ENCODE assay signal across 12 cellular contexts in genomic region chr1:208239518-208240381, GRCh38. TPM values are rescaled to one million over a fixed set of nuclear protein-coding genes. Genes with fewer than 3 reads are reported as not detected.
DNase-seq lines count a peak whose midpoint lies in the region; ATAC-seq and TF ChIP-seq lines count a peak whose summit lies in the region.
"Had no signal": no experiment of that assay in that cellular context is flagged by ENCODE, and none has a peak within 500 bp of the region (broad histone marks: within the 10 kb centered on the region; RNA-seq: fewer than 3 reads in every experiment).

No MANE protein-coding gene starts in this region.

- H3K9me3 ChIP-seq in heart right ventricle (no peaks in the 10 kb centered on the region), esophagus (ENCODE audit: control insufficient read depth in 2 of 2, insufficient read depth in 1 of 2, low read depth in 1 of 2, low read length in 1 of 2) (no peaks in the 10 kb centered on the region), uterus (no peaks in the 10 kb centered on the region)
- H3K9me3 ChIP-seq in naive thymus-derived CD4-positive, alpha-beta T cell (ENCODE audit: control insufficient read depth in 2 of 3, low read length in 3 of 3), result no peaks in the 10 kb centered on the region
- H3K9me3 ChIP-seq: tibial nerve had no signal

- TF ChIP-seq POLR2A in uterus (IDR thresholded peaks at IDR 0.05), result no peak

- peak overlapping the region; percentile 90 to 94 (median 93) for H3K4me3 Mint-ChIP-seq in nephron
- H3K4me3 Mint-ChIP-seq in naive thymus-derived CD4-positive, alpha-beta T cell, result no peak overlapping the region
- H3K4me3 Mint-ChIP-seq: B cell had no signal

- 78 to 83% methylated on average over 10 of the region's 10 CpGs for WGBS in heart right ventricle, 2 donors
- 55 to 59% methylated on average over 10 of the region's 10 CpGs for WGBS in esophagus, 2 donors

- H3K36me3 ChIP-seq in heart right ventricle, result peaks cover 0 to 17% (median 0%) of the 10 kb centered on the region in 9 donors
- H3K36me3 ChIP-seq in esophagus (ENCODE audit: control insufficient read depth in 2 of 2, insufficient read depth in 2 of 2, low read length in 1 of 2), result no peaks in the 10 kb centered on the region
- H3K36me3 ChIP-seq in uterus, result no peaks in the 10 kb centered on the region
- H3K36me3 ChIP-seq in naive thymus-derived CD4-positive, alpha-beta T cell (ENCODE audit: control insufficient read depth in 2 of 3, insufficient read depth in 3 of 3, low read length in 3 of 3), result no peaks in the 10 kb centered on the region
- H3K36me3 ChIP-seq: tibial nerve had no signal

- DNase-seq in heart right ventricle, result no peak
- no peak for DNase-seq in left cardiac atrium
- DNase-seq in uterus, result no peak
- DNase-seq in naive thymus-derived CD4-positive, alpha-beta T cell, result no peak
- DNase-seq: activated T-cell treated with anti-CD3 and anti-CD28 coated beads, Interleukin-2, amount 50 U/mL, for 48 hours; naive B cell had no signal

- peaks cover 4% of the 10 kb centered on the region for H3K27me3 Mint-ChIP-seq in nephron (ENCODE audit: low read depth)
- peaks cover 41 to 84% (median 46%) of the 10 kb centered on the region in 5 donors for H3K27me3 Mint-ChIP-seq in naive thymus-derived CD4-positive, alpha-beta T cell

- H3K4me3 ChIP-seq in heart right ventricle (peak overlapping the region in 7 of 10 donors; percentile 5 to 96 (median 74)), esophagus (ENCODE audit: low read depth in 1 of 2, low read length in 2 of 2) (no peak overlapping the region), uterus (no peak overlapping the region)
- H3K4me3 ChIP-seq in naive thymus-derived CD4-positive, alpha-beta T cell (ENCODE audit: low read length), result no peak overlapping the region
- H3K4me3 ChIP-seq: tibial nerve had no signal

- POLR2A ChIA-PET in naive thymus-derived CD4-positive, alpha-beta T cell (lab: Charles Lee), result no interaction called here

- peak overlapping the region; percentile 60 to 96 (median 72) for H3K27ac Mint-ChIP-seq in nephron
- H3K27ac Mint-ChIP-seq in naive thymus-derived CD4-positive, alpha-beta T cell, result no peak overlapping the region
- H3K27ac Mint-ChIP-seq: B cell had no signal

- TF ChIP-seq CTCF in heart right ventricle (IDR thresholded peaks at IDR 0.05), result no peak
- TF ChIP-seq CTCF in nephron (IDR thresholded peaks at IDR 0.05; ENCODE audit: unreplicated experiment in 3 of 3), result no peak
- TF ChIP-seq CTCF in uterus (IDR thresholded peaks at IDR 0.05), result no peak

- CTCF ChIA-PET in naive thymus-derived CD4-positive, alpha-beta T cell (lab: Charles Lee), result interaction anchor here (0.6 to 1.3 kb wide), 4 partner anchors 54 to 355 kb away, joined by 3 to 6 read pairs (median 3); no protein-coding TSS in a partner anchor

- peaks cover 0 to 36% (median 0%) of the 10 kb centered on the region in 7 donors for H3K27me3 ChIP-seq in heart right ventricle
- H3K27me3 ChIP-seq in esophagus (ENCODE audit: control insufficient read depth in 1 of 2, insufficient read depth in 2 of 2, low read length in 2 of 2), result no peaks in the 10 kb centered on the region
- no peaks in the 10 kb centered on the region for H3K27me3 ChIP-seq in uterus
- H3K27me3 ChIP-seq in naive thymus-derived CD4-positive, alpha-beta T cell (ENCODE audit: control insufficient read depth in 2 of 2, insufficient read depth in 2 of 2, low read length in 2 of 2), result peaks cover 0 to 5% of the 10 kb centered on the region in 2 donors
- H3K27me3 ChIP-seq: tibial nerve had no signal

- ATAC-seq in heart right ventricle (no peak), left cardiac atrium (no peak), HG02885 (IDR thresholded peaks at IDR 0.05; ENCODE audit: poor library complexity, unreplicated experiment) (no peak), GM19328 (IDR thresholded peaks at IDR 0.05; ENCODE audit: unreplicated experiment) (no peak)
- ATAC-seq in naive thymus-derived CD4-positive, alpha-beta T cell, result no peak

- no peaks in the 10 kb centered on the region for H3K36me3 Mint-ChIP-seq in nephron (ENCODE audit: low read depth)
- no peaks in the 10 kb centered on the region for H3K36me3 Mint-ChIP-seq in naive thymus-derived CD4-positive, alpha-beta T cell
- H3K36me3 Mint-ChIP-seq: naive B cell had no signal

- intact Hi-C loops in heart right ventricle (cut with DNase I) (loop anchor here (2.0 to 10.0 kb wide), 13 partner anchors 32 to 405 kb away; no protein-coding TSS in a partner anchor), left cardiac atrium (cut with DNase I) (loop anchor here (5.0 to 10.0 kb wide), 4 partner anchors 37 to 217 kb away; no protein-coding TSS in a partner anchor), uterus (cut with DNase I; ENCODE audit: low total_unique reads) (loop anchor here (5.0 to 10.0 kb wide), 3 partner anchors 65 to 152 kb away; no protein-coding TSS in a partner anchor)
- intact Hi-C loops in naive thymus-derived CD4-positive, alpha-beta T cell (cut with micrococcal nuclease), result loop anchor here (5.0 to 10.0 kb wide), 2 partner anchors 355 to 417 kb away; no protein-coding TSS in a partner anchor

- H3K4me1 ChIP-seq in heart right ventricle (peaks cover 15 to 87% (median 69%) of the 10 kb centered on the region in 9 donors), esophagus (ENCODE audit: control insufficient read depth in 2 of 2, insufficient read depth in 2 of 2, low read length in 1 of 2) (peaks cover 5 to 22% of the 10 kb centered on the region in 2 donors), uterus (peaks cover 4 to 6% of the 10 kb centered on the region in 2 donors)
- peaks cover 3 to 4% of the 10 kb centered on the region in 2 donors for H3K4me1 ChIP-seq in naive thymus-derived CD4-positive, alpha-beta T cell (ENCODE audit: control insufficient read depth in 2 of 2, insufficient read depth in 2 of 2, low read length in 2 of 2)

- H3K9me3 Mint-ChIP-seq in nephron, result no peaks in the 10 kb centered on the region
- H3K9me3 Mint-ChIP-seq in naive thymus-derived CD4-positive, alpha-beta T cell, result no peaks in the 10 kb centered on the region
- H3K9me3 Mint-ChIP-seq: naive B cell had no signal

- peak overlapping the region in 7 of 10 donors; percentile 4 to 98 (median 55) for H3K27ac ChIP-seq in heart right ventricle
- peak overlapping the region; percentile 6 to 48 for H3K27ac ChIP-seq in esophagus (ENCODE audit: low read depth in 2 of 2, low read length in 1 of 2)
- H3K27ac ChIP-seq in uterus, result peak overlapping the region; percentile 30 to 77
- H3K27ac ChIP-seq in naive thymus-derived CD4-positive, alpha-beta T cell (ENCODE audit: low read depth, low read length), result no peak overlapping the region

- H3K4me1 Mint-ChIP-seq in nephron, result peaks cover 72% of the 10 kb centered on the region
- peaks cover 9 to 26% (median 13%) of the 10 kb centered on the region in 7 donors for H3K4me1 Mint-ChIP-seq in naive thymus-derived CD4-positive, alpha-beta T cell

RNA-seq across cellular contexts. Expression of gene PLXNA2, which starts 4.4 kb away (rescaled TPM):
- 10 to 100 TPM; 13.4 to 31.6 (median 18.3) TPM for total RNA-seq in heart right ventricle
- polyA plus RNA-seq in heart right ventricle, result 10 to 100 TPM in 1 of 2 donors, 1 to 10 TPM in 1; 6.1 to 11.0 TPM
- 10 to 100 TPM; 13.3 to 43.4 TPM for total RNA-seq in left cardiac atrium
- polyA plus RNA-seq in esophagus, result 10 to 100 TPM; 12.6 to 25.5 TPM
- 10 to 100 TPM in 2 of 4 donors, 1 to 10 TPM in 2; 5.4 to 94.5 (median 9.5) TPM for total RNA-seq in uterus
- total RNA-seq in naive thymus-derived CD4-positive, alpha-beta T cell, result 1 to 10 TPM in 4 of 5 experiments, under 1 TPM in 1; 0.70 to 5.4 (median 1.4) TPM
- not detected for polyA plus RNA-seq in naive thymus-derived CD4-positive, alpha-beta T cell

Comparison
In these comparisons a context has a peak if more than half of its experiments do, and no peak if none do; other contexts are left out.
1. H3K4me3 ChIP-seq: peak in heart right ventricle (7 of 10); none in esophagus (0 of 2), uterus (0 of 2) and naive thymus-derived CD4-positive, alpha-beta T cell (single experiment).
2. H3K27ac Mint-ChIP-seq: peak in nephron (3 of 3); none in naive thymus-derived CD4-positive, alpha-beta T cell (0 of 9).
3. H3K4me3 Mint-ChIP-seq: peak in nephron (3 of 3); none in naive thymus-derived CD4-positive, alpha-beta T cell (0 of 10).